In the genomic region with DNA sequence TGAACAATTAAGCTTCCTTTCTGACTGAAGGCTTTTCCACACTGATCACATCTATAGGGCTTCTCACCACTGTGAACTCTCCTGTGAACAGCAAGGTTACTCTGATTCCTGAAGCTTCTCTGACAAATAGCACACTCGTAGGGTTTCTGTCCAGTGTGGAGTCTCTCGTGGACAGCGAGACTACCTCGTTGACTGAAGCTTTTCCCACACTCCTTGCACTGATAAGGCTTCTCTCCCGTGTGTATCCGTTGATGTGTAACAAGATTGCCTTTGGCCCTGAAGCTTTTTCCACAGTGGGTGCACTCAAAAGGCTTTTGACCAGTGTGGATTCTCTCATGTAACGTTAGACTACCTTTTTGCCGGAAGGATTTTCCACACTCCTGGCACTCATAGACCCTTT, we compare ENCODE assay signal across 27 cellular contexts. TPM values are rescaled to one million over a fixed set of nuclear protein-coding genes. Genes with fewer than 3 reads are reported as not detected.
DNase-seq lines count a peak whose midpoint lies in the region; TF ChIP-seq lines count a peak whose summit lies in the region.
"Had no signal": no experiment of that assay in that cellular context is flagged by ENCODE, and none has a peak within 500 bp of the region (broad histone marks: within the 10 kb centered on the region; RNA-seq: fewer than 3 reads in every experiment).

No MANE protein-coding gene starts in this region.

- no peak for TF ChIP-seq CTCF in fibroblast of the aortic adventitia (IDR thresholded peaks at IDR 0.05; ENCODE audit: insufficient read depth, low read length)

- peak overlapping the region; percentile 41 for H3K27ac ChIP-seq in temporal lobe (ENCODE audit: low read depth, low read length)
- H3K27ac ChIP-seq: body of pancreas, C4-2B, colonic mucosa, heart left ventricle, spleen, testis had no signal

- DNase-seq in DMS53 (lab: John Stamatoyannopoulos, UW) (peak; percentile 45), DMS53 treated with DMSO at 0.1 percent for 48 hours (lab: John Stamatoyannopoulos, UW; ENCODE audit: unreplicated experiment) (no peak), amniotic epithelial cell (ENCODE audit: low read depth) (peak; percentile 64), fibroblast of the aortic adventitia (ENCODE audit: low read depth) (peak; percentile 19), HuH-7.5 (ENCODE audit: low spot score) (no peak), SKM-1 (lab: John Stamatoyannopoulos, UW; ENCODE audit: unreplicated experiment) (no peak)
- no peak for DNase-seq in activated CD4-positive, alpha-beta T cell treated with anti-CD3 and anti-CD28 coated beads, Interleukin-2, amount 50 U/mL, for 4 hours
- DNase-seq: activated CD8-positive, alpha-beta T cell treated with anti-CD3 and anti-CD28 coated beads, Interleukin-2, amount 10 ng/mL, durations not matched to agents 7 days and 5 days; activated T-cell treated with anti-CD3 and anti-CD28 coated beads, Interleukin-2, amount 50 U/mL, for 72 hours; body of pancreas; colonic mucosa; HCEC 1CT; heart left ventricle; KG1; naive thymus-derived CD8-positive, alpha-beta T cell; NCI-H1092 treated with DMSO at 0.1 percent for 48 hours; NCI-H2107; NCI-H526 treated with DMSO at 0.1 percent for 48 hours; posterior cingulate gyrus; SIG-M5; spleen; T-helper 17 cell; testis had no signal

- H3K4me3 ChIP-seq in fibroblast of the aortic adventitia (ENCODE audit: low read depth, low read length) = no peak overlapping the region
- H3K4me3 ChIP-seq: body of pancreas, colonic mucosa, heart left ventricle, lung, testis had no signal

RNA-seq across cellular contexts. Expression of a gene that starts 4.4 kb away (rescaled TPM):
- total RNA-seq in fibroblast of the aortic adventitia (ENCODE audit: low replicate concordance) (40.2 and 65.3 TPM in 2 replicates), temporal lobe (37.4 TPM)
- total RNA-seq: A172 had no signal

RNA-seq across cellular contexts. Expression of a gene that starts 38.0 kb away (rescaled TPM):
- total RNA-seq in fibroblast of the aortic adventitia (ENCODE audit: low replicate concordance) (3.8 and 4.0 TPM in 2 replicates), temporal lobe (6.6 TPM)

Comparison
In these comparisons a context has a peak if more than half of its experiments do, and no peak if none do; other contexts are left out.
1. DNase-seq: peak in DMS53 (single experiment), amniotic epithelial cell (single experiment) and fibroblast of the aortic adventitia (single experiment); none in DMS53 treated with DMSO at 0.1 percent for 48 hours (single experiment), HuH-7.5 (single experiment), activated CD4-positive, alpha-beta T cell treated with anti-CD3 and anti-CD28 coated beads, Interleukin-2, amount 50 U/mL, for 4 hours (0 of 2) and SKM-1 (single experiment).